In the genomic region with DNA sequence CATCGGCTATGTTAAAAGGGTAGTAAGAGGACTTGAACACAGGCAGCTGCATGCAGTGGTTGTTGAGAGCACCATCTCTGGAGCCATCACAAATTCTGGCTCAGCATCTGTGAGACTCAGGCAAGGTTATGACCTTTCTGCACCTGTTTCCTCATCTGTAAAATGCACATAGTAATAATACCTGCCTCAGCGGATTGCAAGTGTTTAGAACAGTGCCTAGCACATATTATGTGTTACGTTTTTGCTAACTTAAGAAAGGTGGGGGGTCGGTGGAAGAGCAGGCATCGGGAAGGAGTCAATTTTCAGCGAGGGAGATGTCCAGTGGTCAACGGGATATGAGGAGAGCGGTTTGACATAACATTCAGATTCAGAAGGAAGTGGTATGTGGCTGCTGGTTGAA, we compare ENCODE assay signal across 22 cellular contexts. TPM values are rescaled to one million over a fixed set of nuclear protein-coding genes. Genes with fewer than 3 reads are reported as not detected.
"Had no signal": no experiment of that assay in that cellular context is flagged by ENCODE, and none has a peak within 500 bp of the region (broad histone marks: within the 10 kb centered on the region; RNA-seq: fewer than 3 reads in every experiment).

No MANE protein-coding gene starts in this region.

- H3K27me3 Mint-ChIP-seq: activated CD4-positive, alpha-beta T cell treated with anti-CD3 and anti-CD28 coated beads for 36 hours; activated CD8-positive, alpha-beta T cell treated with anti-CD3 and anti-CD28 coated beads for 36 hours; activated naive CD8-positive, alpha-beta T cell treated with anti-CD3 and anti-CD28 coated beads, Interleukin-2, amount 10 ng/mL, durations not matched to agents 7 days and 5 days had no signal

- H3K9me3 ChIP-seq: adrenal gland, Peyer's patch, SJSA1 had no signal

- H3K27me3 ChIP-seq: adrenal gland, Peyer's patch, SJSA1 had no signal

- DNase-seq: activated CD4-positive, alpha-beta T cell treated with anti-CD3 and anti-CD28 coated beads for 36 hours; activated CD8-positive, alpha-beta memory T cell treated with anti-CD3 and anti-CD28 coated beads, Interleukin-2, amount 50 U/mL, for 4 hours; activated CD8-positive, alpha-beta T cell treated with anti-CD3 and anti-CD28 coated beads for 36 hours; activated naive CD4-positive, alpha-beta T cell treated with anti-CD3 and anti-CD28 coated beads, Interleukin-2, amount 50 U/mL, for 16 hours; activated naive CD8-positive, alpha-beta T cell treated with anti-CD3 and anti-CD28 coated beads, Interleukin-2, amount 10 ng/mL, durations not matched to agents 7 days and 5 days; activated T-cell treated with anti-CD3 and anti-CD28 coated beads, Interleukin-2, amount 50 U/mL, for 72 hours; adrenal gland; anterior cingulate cortex; caudate nucleus; Karpas-422; NCI-H1105 treated with DMSO at 0.1 percent for 48 hours; NCI-H1436 treated with DMSO at 0.1 percent for 48 hours; NCI-H187; NCI-H2081 treated with DMSO at 0.1 percent for 48 hours; NCI-H446; NCI-H524; Peyer's patch; SHP77; T-helper 9 cell; WERI-Rb-1 had no signal

- H3K27ac Mint-ChIP-seq: activated CD4-positive, alpha-beta T cell treated with anti-CD3 and anti-CD28 coated beads for 36 hours; activated CD8-positive, alpha-beta T cell treated with anti-CD3 and anti-CD28 coated beads for 36 hours; activated naive CD8-positive, alpha-beta T cell treated with anti-CD3 and anti-CD28 coated beads, Interleukin-2, amount 10 ng/mL, durations not matched to agents 7 days and 5 days; activated T-cell treated with anti-CD3 and anti-CD28 coated beads, Interleukin-2, amount 50 U/mL, for 72 hours; T-helper 1 cell treated with Interleukin-12 subunit alpha and Interleukin-12 subunit beta and Interleukin-4 antibody, amounts not matched to agents 30 μg/mL and 1 μg/mL, for 36 hours had no signal

- H3K4me3 Mint-ChIP-seq: activated CD4-positive, alpha-beta T cell treated with anti-CD3 and anti-CD28 coated beads for 36 hours; activated CD8-positive, alpha-beta T cell treated with anti-CD3 and anti-CD28 coated beads for 36 hours; activated naive CD8-positive, alpha-beta T cell treated with anti-CD3 and anti-CD28 coated beads, Interleukin-2, amount 10 ng/mL, durations not matched to agents 7 days and 5 days; activated T-cell treated with anti-CD3 and anti-CD28 coated beads, Interleukin-2, amount 50 U/mL, for 72 hours; T-helper 1 cell treated with Interleukin-12 subunit alpha and Interleukin-12 subunit beta and Interleukin-4 antibody, amounts not matched to agents 30 μg/mL and 1 μg/mL, for 36 hours had no signal

- H3K9me3 Mint-ChIP-seq: activated CD8-positive, alpha-beta T cell treated with anti-CD3 and anti-CD28 coated beads for 36 hours; activated naive CD8-positive, alpha-beta T cell treated with anti-CD3 and anti-CD28 coated beads, Interleukin-2, amount 10 ng/mL, durations not matched to agents 7 days and 5 days; activated T-cell treated with anti-CD3 and anti-CD28 coated beads, Interleukin-2, amount 50 U/mL, for 72 hours; T-helper 1 cell treated with Interleukin-12 subunit alpha and Interleukin-12 subunit beta and Interleukin-4 antibody, amounts not matched to agents 30 μg/mL and 1 μg/mL, for 36 hours had no signal

- ATAC-seq: activated CD4-positive, alpha-beta T cell treated with anti-CD3 and anti-CD28 coated beads for 36 hours; activated CD8-positive, alpha-beta T cell treated with anti-CD3 and anti-CD28 coated beads for 36 hours; activated T-cell treated with anti-CD3 and anti-CD28 coated beads, Interleukin-2, amount 50 U/mL, for 72 hours had no signal

- H3K27ac ChIP-seq: adrenal gland, Peyer's patch, SJSA1, WERI-Rb-1 had no signal

- H3K4me3 ChIP-seq: adrenal gland, Peyer's patch, SJSA1 had no signal

RNA-seq across cellular contexts. Expression of a gene that starts 2.9 kb away (rescaled TPM):
- total RNA-seq: Peyer's patch had no signal
